ENCODE assay signal across 1 cellular context in the genomic region with DNA sequence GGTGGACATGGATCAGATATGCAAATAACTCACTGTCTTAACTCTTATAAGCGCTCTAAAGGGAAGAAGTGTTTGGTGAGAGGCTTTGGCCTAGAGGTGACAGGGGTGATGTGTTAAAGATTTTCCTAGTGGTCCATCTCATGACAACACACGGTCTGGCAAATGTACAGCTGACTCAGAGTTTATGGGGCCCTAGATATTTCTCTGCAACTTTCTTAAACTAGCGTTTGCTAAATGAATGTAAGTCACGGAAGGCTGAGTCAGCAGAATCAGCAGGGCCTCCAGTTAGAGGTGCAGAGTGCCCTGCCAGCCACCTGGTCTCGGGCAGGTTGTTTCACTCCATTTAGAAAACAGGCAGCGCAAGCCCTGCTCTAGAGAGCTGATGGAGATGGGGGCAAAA.
A peak's percentile ranks its signal among the peaks of the same experiment; 100 is the strongest.
TF ChIP-seq lines count a peak whose summit lies in the region.

No MANE protein-coding gene starts in this region.

TF ChIP-seq in IMR-90, 13 proteins besides CTCF, POLR2A, EP300 and RAD21:
- TF ChIP-seq CEBPB (IDR thresholded peaks at IDR 0.05; ENCODE audit: low read depth, low read length): peak; percentile 42; the same call in 1 of the 2 replicates
- no peak for TF ChIP-seq MXI1 (IDR thresholded peaks at IDR 0.05; ENCODE audit: borderline replicate concordance, low read depth, low read length)
- TF ChIP-seq, protein P1, sequence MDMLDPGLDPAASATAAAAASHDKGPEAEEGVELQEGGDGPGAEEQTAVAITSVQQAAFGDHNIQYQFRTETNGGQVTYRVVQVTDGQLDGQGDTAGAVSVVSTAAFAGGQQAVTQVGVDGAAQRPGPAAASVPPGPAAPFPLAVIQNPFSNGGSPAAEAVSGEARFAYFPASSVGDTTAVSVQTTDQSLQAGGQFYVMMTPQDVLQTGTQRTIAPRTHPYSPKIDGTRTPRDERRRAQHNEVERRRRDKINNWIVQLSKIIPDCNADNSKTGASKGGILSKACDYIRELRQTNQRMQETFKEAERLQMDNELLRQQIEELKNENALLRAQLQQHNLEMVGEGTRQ (IDR thresholded peaks at IDR 0.05; ENCODE audit: low read depth, low read length): no peak
- no peak for TF ChIP-seq MAZ (IDR thresholded peaks at IDR 0.05; ENCODE audit: borderline replicate concordance, low read depth, low read length)
- peak; percentile 100 for TF ChIP-seq MAFK (IDR thresholded peaks at IDR 0.05; ENCODE audit: low read depth, low read length)
- TF ChIP-seq NFE2L2 (IDR thresholded peaks at IDR 0.05; ENCODE audit: low read depth, low read length): peak; percentile 69; the same call in 1 of the 2 replicates
- TF ChIP-seq, protein P2, sequence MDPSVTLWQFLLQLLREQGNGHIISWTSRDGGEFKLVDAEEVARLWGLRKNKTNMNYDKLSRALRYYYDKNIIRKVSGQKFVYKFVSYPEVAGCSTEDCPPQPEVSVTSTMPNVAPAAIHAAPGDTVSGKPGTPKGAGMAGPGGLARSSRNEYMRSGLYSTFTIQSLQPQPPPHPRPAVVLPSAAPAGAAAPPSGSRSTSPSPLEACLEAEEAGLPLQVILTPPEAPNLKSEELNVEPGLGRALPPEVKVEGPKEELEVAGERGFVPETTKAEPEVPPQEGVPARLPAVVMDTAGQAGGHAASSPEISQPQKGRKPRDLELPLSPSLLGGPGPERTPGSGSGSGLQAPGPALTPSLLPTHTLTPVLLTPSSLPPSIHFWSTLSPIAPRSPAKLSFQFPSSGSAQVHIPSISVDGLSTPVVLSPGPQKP (IDR thresholded peaks at IDR 0.05; ENCODE audit: borderline replicate concordance, low read depth, low read length): no peak
- no peak for TF ChIP-seq SMC3 (IDR thresholded peaks at IDR 0.05; ENCODE audit: low read depth, low read length)
- TF ChIP-seq FOS (IDR thresholded peaks at IDR 0.05; ENCODE audit: low read depth, low read length): peak; percentile 60; the same call in 1 of the 2 replicates
- no peak for TF ChIP-seq BHLHE40 (IDR thresholded peaks at IDR 0.05; ENCODE audit: low read depth, low read length)
- no peak for TF ChIP-seq CHD1 (IDR thresholded peaks at IDR 0.05; ENCODE audit: low read depth, low read length)
- TF ChIP-seq RCOR1 (IDR thresholded peaks at IDR 0.05; ENCODE audit: insufficient replicate concordance, low read length): no peak
- no peak for TF ChIP-seq RFX5 (IDR thresholded peaks at IDR 0.05; ENCODE audit: low read depth, low read length)
